ENCODE assay signal across 11 cellular contexts in genomic region chr12:93373847-93374723, GRCh38. TPM values are rescaled to one million over a fixed set of nuclear protein-coding genes. Genes with fewer than 3 reads are reported as not detected.
DNase-seq lines count a peak whose midpoint lies in the region; ATAC-seq, FAIRE-seq and TF ChIP-seq lines count a peak whose summit lies in the region.
"Had no signal": no experiment of that assay in that cellular context is flagged by ENCODE, and none has a peak within 500 bp of the region (broad histone marks: within the 10 kb centered on the region; RNA-seq: fewer than 3 reads in every experiment).

No MANE protein-coding gene starts in this region.

- POLR2A ChIA-PET in A549 (lab: Yijun Ruan, JAX) (no interaction called here), WTC11 (lab: Charles Lee) (interaction anchor here (0.6 kb wide), 2 partner anchors 8 to 386 kb away, joined by 3 to 5 read pairs; no protein-coding TSS in a partner anchor)

- no peak for TF ChIP-seq RAD21 in A549 (conservative IDR thresholded peaks at IDR 0.05 in 1 of 2, IDR thresholded peaks at IDR 0.05 in 1 of 2)

- H3K27me3 Mint-ChIP-seq in WTC11 (ENCODE audit: low read depth) = no peaks in the 10 kb centered on the region
- H3K27me3 Mint-ChIP-seq in nephron (ENCODE audit: low read depth) = no peaks in the 10 kb centered on the region

- 66% methylated on average over 2 of the region's 2 CpGs for WGBS in A549 (ENCODE audit: missing lambda C conversion rate)

- H3K9me3 Mint-ChIP-seq in WTC11 (peaks cover 10% of the 10 kb centered on the region), nephron (no peaks in the 10 kb centered on the region)

- peak overlapping the region; percentile 27; the same call in 1 of the 3 replicates for H3K4me2 ChIP-seq in A549

- CTCF ChIA-PET in A549 (lab: Yijun Ruan, JAX) (interaction anchor here (0.5 to 0.6 kb wide), 2 partner anchors 244 to 1244 kb away, joined by 3 read pairs; no protein-coding TSS in a partner anchor), WTC11 (lab: Charles Lee) (interaction anchor here (1.0 to 1.6 kb wide), 2 partner anchors 46 to 657 kb away, joined by 3 to 5 read pairs; no protein-coding TSS in a partner anchor)

- FAIRE-seq in A549 (lab: Jason Lieb, UNC) = no peak
- FAIRE-seq: RCC 7860 had no signal

- ATAC-seq in A549 (no peak), GM21390 (IDR thresholded peaks at IDR 0.05; ENCODE audit: unreplicated experiment) (peak; percentile 21), WTC11 (no peak)

- TF ChIP-seq CTCF in A549 (IDR thresholded peaks at IDR 0.05) (no peak), WTC11 (IDR thresholded peaks at IDR 0.05) (no peak), nephron (IDR thresholded peaks at IDR 0.05; ENCODE audit: unreplicated experiment in 3 of 3) (no peak)

- H3K9me3 ChIP-seq in A549 = no peaks in the 10 kb centered on the region

- DNase-seq in A549 (ENCODE audit: low read depth in 1 of 2, low spot score in 1 of 2) (no peak), WTC11 (ENCODE audit: low spot score) (no peak), DMS 273 (lab: John Stamatoyannopoulos, UW; ENCODE audit: unreplicated experiment) (no peak), HuH-7 (ENCODE audit: low spot score) (no peak), islet precursor cell (no peak), NCI-H510A treated with DMSO at 0.1 percent for 48 hours (lab: John Stamatoyannopoulos, UW) (no peak)
- DNase-seq: NCI-H1436, NCI-H510A had no signal

- H3K4me1 Mint-ChIP-seq in WTC11 = peaks cover 59% of the 10 kb centered on the region
- H3K4me1 Mint-ChIP-seq in nephron = peaks cover 22% of the 10 kb centered on the region

- H3K36me3 Mint-ChIP-seq in WTC11 (peaks cover 4% of the 10 kb centered on the region; the same call in 1 of the 2 replicates), nephron (ENCODE audit: low read depth) (no peaks in the 10 kb centered on the region)

- no peak overlapping the region for H3K4me3 ChIP-seq in A549

- 0 out of 6 replicates have a peak overlapping the region, but pooled peaks of 1 of the 2 experiments have one; percentile 9 for H3K27ac ChIP-seq in A549

- H3K4me3 Mint-ChIP-seq in WTC11 (peak overlapping the region; percentile 24; the same call in 1 of the 2 replicates), nephron (peak overlapping the region in 1 of 3 experiments; percentile 37)

- TF ChIP-seq POLR2A in A549 (IDR thresholded peaks at IDR 0.05; ENCODE audit: low read length) = no peak

- no peak for TF ChIP-seq EP300 in A549 (IDR thresholded peaks at IDR 0.05)

- peak overlapping the region; percentile 82 for H3K27ac Mint-ChIP-seq in WTC11
- peak overlapping the region; percentile 1 to 85 (median 47) for H3K27ac Mint-ChIP-seq in nephron

- H3K4me1 ChIP-seq in A549 = peaks cover 27% of the 10 kb centered on the region; the same call in 2 of the 3 replicates

TF ChIP-seq in A549, 52 proteins besides CTCF, POLR2A, EP300 and RAD21:
- TF ChIP-seq JUN (IDR thresholded peaks at IDR 0.05) (no peak), CHD2 (IDR thresholded peaks at IDR 0.05; ENCODE audit: low read length, partially characterized antibody) (no peak), REST (IDR thresholded peaks at IDR 0.05) (no peak)

TF ChIP-seq in WTC11, 78 proteins besides CTCF, POLR2A, EP300 and RAD21:
- no peak for TF ChIP-seq ESRRA (CRISPR knock-in tag; IDR thresholded peaks at IDR 0.05; ENCODE audit: borderline replicate concordance)
- no peak for TF ChIP-seq ELF4 (CRISPR knock-in tag; IDR thresholded peaks at IDR 0.05; ENCODE audit: low read depth)
- TF ChIP-seq ZNF396 (CRISPR knock-in tag; IDR thresholded peaks at IDR 0.05; ENCODE audit: borderline replicate concordance) = no peak
- no peak for TF ChIP-seq ZNF232 (CRISPR knock-in tag; IDR thresholded peaks at IDR 0.05)
- TF ChIP-seq ZNF317 (CRISPR knock-in tag; IDR thresholded peaks at IDR 0.05; ENCODE audit: borderline replicate concordance, low read depth) = no peak
- TF ChIP-seq NFATC4 (CRISPR knock-in tag; IDR thresholded peaks at IDR 0.05) = no peak
- no peak for TF ChIP-seq NR2C2 (CRISPR knock-in tag; IDR thresholded peaks at IDR 0.05)
- no peak for TF ChIP-seq ZNF512 (CRISPR knock-in tag; IDR thresholded peaks at IDR 0.05; ENCODE audit: borderline replicate concordance)
TF ChIP-seq in WTC11: peak in this region for 0.

RNA-seq across cellular contexts. Expression of gene NUDT4, which starts 3.6 kb away (rescaled TPM):
- polyA plus RNA-seq in A549 (2011; rRNA removed) (33.0 and 41.0 TPM in 2 replicates), A549 (2017; fragmentation: RNase III; extraction: RNeasy Plus Mini Kit Qiagen cat#74134 plus additional on column Dnase treatment) (18.6 to 20.1 TPM (median 19.6 TPM) in 3 replicates)
- polyA plus RNA-seq in A549 (2012; cell fraction: cytosol; rRNA removed) = 7.4 and 9.7 TPM in 2 replicates
- polyA plus RNA-seq in A549 (2012; cell fraction: nucleus; rRNA removed) = 3.7 and 4.8 TPM in 2 replicates
- 9.8 and 11.0 TPM in 2 replicates for polyA minus RNA-seq in A549 (2011; rRNA and poly(A)+ RNA removed)
- total RNA-seq in WTC11 (2021) = 51.3 to 56.9 TPM (median 56.5 TPM) in 3 replicates
